Comparison of ENCODE assay signal across 10 cellular contexts in genomic region chr1:38277646-38278045, GRCh38.
"Had no signal": no experiment of that assay in that cellular context is flagged by ENCODE, and none has a peak within 500 bp of the region (broad histone marks: within the 10 kb centered on the region; RNA-seq: fewer than 3 reads in every experiment).

No MANE protein-coding gene starts in this region.

- H3K27ac ChIP-seq: GM23248 had no signal

- H3K36me3 ChIP-seq: HAP-1 had no signal

- H3K4me3 ChIP-seq: GM23248, GM23338, HAP-1 had no signal

- H3K9me3 ChIP-seq: HAP-1 had no signal

- FAIRE-seq: H1, H54 had no signal

- H3K4me1 ChIP-seq: HAP-1 had no signal

- H3K4me2 ChIP-seq: GM23338 had no signal

- H2AFZ ChIP-seq: GM23248, GM23338 had no signal

- H3K4me3 Mint-ChIP-seq: GM23338, H9, HFFc6 had no signal

- DNase-seq: GM23248, GOT3, H7, H9, HCEC 1CT, HFFc6 had no signal

- H3K9ac ChIP-seq: GM23248 had no signal

- H3K27ac Mint-ChIP-seq: GM23338, H9, HFFc6 had no signal
